9 cellular contexts compared by ENCODE assay signal in the genomic region with DNA sequence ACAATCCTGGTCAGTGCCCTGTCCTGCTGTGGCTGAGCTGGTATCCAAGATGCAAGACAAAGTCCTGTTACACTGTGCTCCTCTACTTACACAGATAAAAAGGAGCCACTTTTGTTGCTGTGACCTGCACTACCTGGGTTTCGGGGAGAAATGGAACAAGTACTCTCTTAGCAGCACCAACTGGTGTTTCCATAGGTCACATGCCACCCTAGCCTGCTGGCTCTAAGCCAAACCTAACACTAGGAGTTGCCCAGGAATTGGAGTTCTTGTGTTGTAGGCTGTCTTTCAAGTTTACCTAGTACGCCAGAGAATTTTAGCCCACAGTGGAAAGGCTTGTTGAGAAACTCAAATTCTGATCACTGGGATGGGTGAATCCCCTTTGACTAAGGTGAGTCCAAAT.
"Had no signal": no experiment of that assay in that cellular context is flagged by ENCODE, and none has a peak within 500 bp of the region (broad histone marks: within the 10 kb centered on the region; RNA-seq: fewer than 3 reads in every experiment).

No MANE protein-coding gene starts in this region.

- DNase-seq: activated naive CD4-positive, alpha-beta T cell treated with anti-CD3 and anti-CD28 coated beads, Interleukin-2, amount 50 U/mL, for 16 hours; adrenal gland; cortex of kidney; effector CD8-positive, alpha-beta T cell; hippocampal formation; natural killer cell; posterior cingulate gyrus; tibial artery had no signal

- ATAC-seq: activated CD4-positive, CD25-positive, alpha-beta regulatory T cell treated with anti-CD3 and anti-CD28 coated beads, Interleukin-2, amount 50 U/mL, for 24 hours; natural killer cell had no signal
